In the genomic region with DNA sequence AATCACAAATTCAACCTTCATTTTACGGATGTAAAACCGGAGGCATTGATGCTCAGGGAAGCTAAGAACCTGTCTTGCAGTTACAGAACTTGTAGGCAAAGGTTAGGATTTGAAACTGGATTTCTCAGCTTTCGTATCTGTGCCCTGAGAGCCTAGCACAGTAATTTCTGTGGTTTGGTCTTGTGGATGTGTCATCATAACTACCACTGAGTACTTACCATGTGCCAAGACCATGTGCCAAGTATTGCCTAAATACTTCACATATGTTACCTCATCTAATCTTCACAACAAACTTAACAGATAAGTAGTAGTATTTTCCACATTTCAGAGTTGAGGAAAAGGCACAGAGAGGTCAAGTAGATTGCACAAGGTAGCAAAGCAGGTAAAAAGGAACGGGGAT, we compare ENCODE assay signal across 21 cellular contexts.
"Had no signal": no experiment of that assay in that cellular context is flagged by ENCODE, and none has a peak within 500 bp of the region (broad histone marks: within the 10 kb centered on the region; RNA-seq: fewer than 3 reads in every experiment).

No MANE protein-coding gene starts in this region.

- H3K27me3 ChIP-seq: body of pancreas, thyroid gland, vagina had no signal

- H3K27me3 Mint-ChIP-seq: activated CD4-positive, alpha-beta memory T cell treated with anti-CD3 and anti-CD28 coated beads for 36 hours; stimulated activated memory B cell treated with anti-CD40 and anti-IgM and Interleukin-4, amounts not matched to agents 10 μg/mL and 1 μg/mL and 100 μg/mL, for 72 hours had no signal

- H3K36me3 ChIP-seq: left lung, thyroid gland, vagina had no signal

- DNase-seq: activated CD4-positive, alpha-beta memory T cell treated with anti-CD3 and anti-CD28 coated beads for 36 hours; activated CD4-positive, alpha-beta T cell treated with anti-CD3 and anti-CD28 coated beads for 36 hours; activated effector memory CD4-positive, alpha-beta T cell treated with anti-CD3 and anti-CD28 coated beads, Interleukin-2, amount 50 U/mL, for 16 hours; activated T-cell treated with anti-CD3 and anti-CD28 coated beads, Interleukin-2, amount 50 U/mL, for 4 hours; amniotic stem cell; body of pancreas; dermis blood vessel endothelial cell; effector memory CD8-positive, alpha-beta T cell; left lung; mucosa of descending colon; naive thymus-derived CD4-positive, alpha-beta T cell; retina; thyroid gland had no signal

- H3K27ac Mint-ChIP-seq: activated CD4-positive, alpha-beta memory T cell treated with anti-CD3 and anti-CD28 coated beads for 36 hours; activated CD4-positive, alpha-beta T cell treated with anti-CD3 and anti-CD28 coated beads for 36 hours; activated naive CD4-positive, alpha-beta T cell treated with anti-CD3 and anti-CD28 coated beads, Interleukin-2, amount 50 U/mL, for 72 hours; effector memory CD8-positive, alpha-beta T cell; memory B cell; naive thymus-derived CD4-positive, alpha-beta T cell; stimulated activated memory B cell treated with anti-CD40 and anti-IgM and Interleukin-4, amounts not matched to agents 10 μg/mL and 1 μg/mL and 100 μg/mL, for 72 hours had no signal

- H3K4me3 ChIP-seq: body of pancreas, hepatocyte, left lung, mucosa of descending colon, thyroid gland, vagina had no signal

- H3K9ac ChIP-seq: parathyroid adenoma had no signal

- FAIRE-seq: keratinocyte had no signal

- H3K79me2 ChIP-seq: hepatocyte, parathyroid adenoma had no signal

- H3K27ac ChIP-seq: body of pancreas, epithelial cell of prostate, hepatocyte, left lung, parathyroid adenoma, thyroid gland, vagina had no signal

- H3K4me1 ChIP-seq: body of pancreas, left lung, parathyroid adenoma, thyroid gland, vagina had no signal

- H3K36me3 Mint-ChIP-seq: activated CD4-positive, alpha-beta memory T cell treated with anti-CD3 and anti-CD28 coated beads for 36 hours; activated naive CD4-positive, alpha-beta T cell treated with anti-CD3 and anti-CD28 coated beads, Interleukin-2, amount 50 U/mL, for 72 hours; memory B cell; naive thymus-derived CD4-positive, alpha-beta T cell; stimulated activated memory B cell treated with anti-CD40 and anti-IgM and Interleukin-4, amounts not matched to agents 10 μg/mL and 1 μg/mL and 100 μg/mL, for 72 hours had no signal

- H3K4me1 Mint-ChIP-seq: activated CD4-positive, alpha-beta T cell treated with anti-CD3 and anti-CD28 coated beads for 36 hours; memory B cell; naive thymus-derived CD4-positive, alpha-beta T cell; stimulated activated memory B cell treated with anti-CD40 and anti-IgM and Interleukin-4, amounts not matched to agents 10 μg/mL and 1 μg/mL and 100 μg/mL, for 72 hours had no signal

- ATAC-seq: activated CD4-positive, alpha-beta T cell treated with anti-CD3 and anti-CD28 coated beads for 36 hours; activated naive CD4-positive, alpha-beta T cell treated with anti-CD3 and anti-CD28 coated beads, Interleukin-2, amount 50 U/mL, for 72 hours; activated T-cell treated with anti-CD3 and anti-CD28 coated beads, Interleukin-2, amount 50 U/mL, for 4 hours; body of pancreas; effector memory CD8-positive, alpha-beta T cell; left lung; mucosa of descending colon; naive thymus-derived CD4-positive, alpha-beta T cell; stimulated activated memory B cell treated with anti-CD40 and anti-IgM and Interleukin-4, amounts not matched to agents 10 μg/mL and 1 μg/mL and 100 μg/mL, for 72 hours had no signal

- H3K4me2 ChIP-seq: hepatocyte had no signal

- H3K9me3 ChIP-seq: body of pancreas, left lung, mucosa of descending colon, thyroid gland, vagina had no signal

- H2AFZ ChIP-seq: hepatocyte, parathyroid adenoma had no signal

- H3K9me3 Mint-ChIP-seq: activated CD4-positive, alpha-beta memory T cell treated with anti-CD3 and anti-CD28 coated beads for 36 hours; activated T-cell treated with anti-CD3 and anti-CD28 coated beads, Interleukin-2, amount 50 U/mL, for 4 hours; effector memory CD8-positive, alpha-beta T cell had no signal

- H3K4me3 Mint-ChIP-seq: activated CD4-positive, alpha-beta memory T cell treated with anti-CD3 and anti-CD28 coated beads for 36 hours; activated CD4-positive, alpha-beta T cell treated with anti-CD3 and anti-CD28 coated beads for 36 hours; activated T-cell treated with anti-CD3 and anti-CD28 coated beads, Interleukin-2, amount 50 U/mL, for 4 hours; effector memory CD8-positive, alpha-beta T cell; memory B cell; naive thymus-derived CD4-positive, alpha-beta T cell; stimulated activated memory B cell treated with anti-CD40 and anti-IgM and Interleukin-4, amounts not matched to agents 10 μg/mL and 1 μg/mL and 100 μg/mL, for 72 hours had no signal
